ENCODE assay signal across 8 cellular contexts in the genomic region with DNA sequence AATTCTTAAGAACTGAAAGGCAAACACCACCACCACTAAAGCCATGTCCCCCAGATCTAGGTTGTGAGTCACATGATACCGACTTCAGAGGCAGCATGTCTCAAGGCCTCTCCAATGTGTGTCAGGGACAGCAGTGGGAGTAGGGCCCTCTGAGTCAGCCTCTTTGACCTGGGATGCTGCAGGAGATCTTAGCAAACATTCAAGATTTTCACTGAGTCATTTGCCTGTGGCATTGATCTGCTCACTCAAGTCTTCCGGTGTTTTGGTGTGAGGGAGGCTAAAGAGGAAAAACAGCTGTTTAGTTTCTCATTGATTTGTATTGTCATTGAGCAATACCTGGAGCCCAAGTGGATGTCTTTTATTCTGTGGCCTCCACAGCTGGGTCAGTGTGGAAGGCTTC.
DNase-seq lines count a peak whose midpoint lies in the region; ATAC-seq and TF ChIP-seq lines count a peak whose summit lies in the region.

No MANE protein-coding gene starts in this region.

- DNase-seq in LoVo (ENCODE audit: low spot score) (peak; percentile 85), iPS-NIHi7 (ENCODE audit: extremely low spot score) (peak; percentile 61), GOT3 (lab: John Stamatoyannopoulos, UW) (no peak), middle frontal gyrus (ENCODE audit: extremely low spot score, low spot score) (no peak)
- peak; percentile 57 to 73 for DNase-seq in activated T-cell treated with anti-CD3 and anti-CD28 coated beads, Interleukin-2, amount 50 U/mL, for 48 hours
- peak; percentile 36 for DNase-seq in stimulated activated CD8-positive, alpha-beta memory T cell treated with anti-CD3 and anti-CD28 coated beads, Interleukin-4, amount 100 ng/mL, for 24 hours (ENCODE audit: low read depth)

- no peak for ATAC-seq in HG02973 (IDR thresholded peaks at IDR 0.05; ENCODE audit: unreplicated experiment)

- TF ChIP-seq CTCF in 22Rv1 (IDR thresholded peaks at IDR 0.05), result no peak

- H3K27ac ChIP-seq in 22Rv1, result peak overlapping the region; percentile 64

Comparison
In these comparisons a context has a peak if more than half of its experiments do, and no peak if none do; other contexts are left out.
1. DNase-seq: peak in LoVo (single experiment), activated T-cell treated with anti-CD3 and anti-CD28 coated beads, Interleukin-2, amount 50 U/mL, for 48 hours (2 of 2), iPS-NIHi7 (single experiment) and stimulated activated CD8-positive, alpha-beta memory T cell treated with anti-CD3 and anti-CD28 coated beads, Interleukin-4, amount 100 ng/mL, for 24 hours (single experiment); none in GOT3 (single experiment) and middle frontal gyrus (single experiment).